23 cellular contexts compared by ENCODE assay signal in the genomic region with DNA sequence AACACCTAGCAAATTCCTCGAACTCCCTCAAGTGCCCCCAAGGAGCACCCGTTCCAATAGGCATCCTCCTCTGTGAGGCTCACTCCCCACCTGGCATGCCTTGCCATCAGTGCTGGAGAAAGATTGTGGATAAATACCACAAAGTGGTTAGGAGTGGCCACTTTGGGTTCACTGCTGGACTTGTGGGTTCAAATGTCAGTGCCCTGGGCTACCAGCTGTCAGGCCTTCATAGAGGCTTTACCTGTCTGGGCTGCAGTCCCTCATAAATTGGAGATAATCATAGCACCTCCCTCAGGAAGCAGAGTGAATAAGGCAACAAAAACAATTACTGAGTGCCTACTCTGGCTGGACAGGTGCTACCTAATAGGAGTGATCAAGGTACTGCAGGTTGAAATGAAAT. TPM values are rescaled to one million over a fixed set of nuclear protein-coding genes. Genes with fewer than 3 reads are reported as not detected.
DNase-seq lines count a peak whose midpoint lies in the region; ATAC-seq and TF ChIP-seq lines count a peak whose summit lies in the region.
"Had no signal": no experiment of that assay in that cellular context is flagged by ENCODE, and none has a peak within 500 bp of the region (broad histone marks: within the 10 kb centered on the region; RNA-seq: fewer than 3 reads in every experiment).

No MANE protein-coding gene starts in this region.

- no peak overlapping the region for H3K4me3 Mint-ChIP-seq in H9
- H3K4me3 Mint-ChIP-seq: activated CD8-positive, alpha-beta T cell treated with anti-CD3 and anti-CD28 coated beads, Interleukin-2, amount 10 ng/mL, durations not matched to agents 7 days and 5 days; activated T-cell treated with anti-CD3 and anti-CD28 coated beads, Interleukin-2, amount 50 U/mL, for 4 hours; HFFc6 had no signal

- H4K5ac ChIP-seq in H9 (ENCODE audit: insufficient read length, low read depth, low read length) = no peak overlapping the region

- no peaks in the 10 kb centered on the region for H3K36me3 ChIP-seq in liver (ENCODE audit: control insufficient read depth in 4 of 4, insufficient read depth in 3 of 4, low read depth in 1 of 4, low read length in 3 of 4)
- H3K36me3 ChIP-seq: BE2C, Peyer's patch, vagina had no signal

- no peak for TF ChIP-seq CTCF in liver (IDR thresholded peaks at IDR 0.05; ENCODE audit: low read depth, low read length, missing input control)
- TF ChIP-seq CTCF in H9 (conservative IDR thresholded peaks at IDR 0.05) = no peak; the same call in 2 of the 3 replicates

- no peak overlapping the region for H3K14ac ChIP-seq in H9 (ENCODE audit: insufficient read depth, low read length)

- H3K36me3 Mint-ChIP-seq in H9 (ENCODE audit: insufficient read depth in 1 of 3, low read depth in 3 of 3) = no peaks in the 10 kb centered on the region
- H3K36me3 Mint-ChIP-seq: WTC11 had no signal

- TF ChIP-seq RAD21 in liver (IDR thresholded peaks at IDR 0.05) = peak; percentile 27 to 52

- no peak overlapping the region for H3K4me2 ChIP-seq in H9 (ENCODE audit: insufficient read depth, insufficient read length, low read length)

- DNase-seq in NCI-H1092 treated with DMSO at 0.1 percent for 48 hours (lab: John Stamatoyannopoulos, UW) = peak; percentile 19
- no peak for DNase-seq in NCI-H1092 (lab: John Stamatoyannopoulos, UW)
- DNase-seq in NCI-H146 (lab: John Stamatoyannopoulos, UW) = peak; percentile 38
- DNase-seq in NCI-H774 (lab: John Stamatoyannopoulos, UW) = peak; percentile 48
- DNase-seq in H9 = no peak
- DNase-seq: activated CD8-positive, alpha-beta T cell treated with anti-CD3 and anti-CD28 coated beads, Interleukin-2, amount 10 ng/mL, durations not matched to agents 7 days and 5 days; activated naive CD4-positive, alpha-beta T cell treated with anti-CD3 and anti-CD28 coated beads, Interleukin-2, amount 50 U/mL, for 16 hours; activated T-cell treated with anti-CD3 and anti-CD28 coated beads, Interleukin-2, amount 50 U/mL, for 4 hours; aorta; BE2C; GF-D8; HFFc6; left ventricle myocardium superior; NCI-H1105; nucleus accumbens; Peyer's patch; substantia nigra had no signal

- H3K79me1 ChIP-seq in H9 (ENCODE audit: insufficient read depth, low read depth, low read length, poor library complexity, severe bottlenecking) = no peaks in the 10 kb centered on the region

- H3T11ph ChIP-seq in H9 (ENCODE audit: low read length) = no peak overlapping the region

- no peak overlapping the region for H2AFZ ChIP-seq in H9 (ENCODE audit: low read length)

- H2AK5ac ChIP-seq in H9 (ENCODE audit: insufficient read length, low read length) = no peak overlapping the region

- H2BK5ac ChIP-seq in H9 (ENCODE audit: insufficient read length, low read length) = no peak overlapping the region

- no peak for ATAC-seq in GM21825 (IDR thresholded peaks at IDR 0.05; ENCODE audit: unreplicated experiment)
- ATAC-seq in GM19455 (IDR thresholded peaks at IDR 0.05; ENCODE audit: unreplicated experiment) = no peak
- ATAC-seq: activated CD8-positive, alpha-beta T cell treated with anti-CD3 and anti-CD28 coated beads, Interleukin-2, amount 10 ng/mL, durations not matched to agents 7 days and 5 days; activated T-cell treated with anti-CD3 and anti-CD28 coated beads, Interleukin-2, amount 50 U/mL, for 4 hours; left ventricle myocardium superior; WTC11 had no signal

- no peak overlapping the region for H3K9ac ChIP-seq in liver (ENCODE audit: low read depth in 1 of 2, low read length in 2 of 2)
- H3K9ac ChIP-seq in H9 (ENCODE audit: extremely low read depth, insufficient read length, low read length) = no peak overlapping the region

- no peak overlapping the region for H3K27ac ChIP-seq in liver (ENCODE audit: low read depth in 1 of 2, low read length in 2 of 2)
- no peak overlapping the region for H3K27ac ChIP-seq in H9 (ENCODE audit: insufficient read length, low read depth, low read length)
- H3K27ac ChIP-seq: Peyer's patch, vagina had no signal

- H3K56ac ChIP-seq in H9 (ENCODE audit: insufficient read length, low read depth, low read length) = no peak overlapping the region

- H3K9me3 Mint-ChIP-seq in H9 = no peaks in the 10 kb centered on the region

- H3K4me1 ChIP-seq in liver (ENCODE audit: control insufficient read depth in 4 of 4, insufficient read depth in 4 of 4, low read length in 3 of 4) (peaks cover 0 to 16% (median 8%) of the 10 kb centered on the region in 4 donors), H9 (ENCODE audit: insufficient read depth, low read length) (no peaks in the 10 kb centered on the region)
- H3K4me1 ChIP-seq: BE2C had no signal

- H3K27me3 ChIP-seq in liver (ENCODE audit: control insufficient read depth in 4 of 4, insufficient read depth in 4 of 4, low read length in 3 of 4) (no peaks in the 10 kb centered on the region), H9 (ENCODE audit: insufficient read depth, low read length) (peaks cover 6% of the 10 kb centered on the region; the same call in 1 of the 2 replicates)
- H3K27me3 ChIP-seq: Peyer's patch, vagina had no signal

- no peaks in the 10 kb centered on the region for H3K9me3 ChIP-seq in liver (ENCODE audit: control insufficient read depth in 4 of 4, low read length in 3 of 4)
- H3K9me3 ChIP-seq in H9 (ENCODE audit: control insufficient read depth, low read depth, low read length) = no peaks in the 10 kb centered on the region
- H3K9me3 ChIP-seq: BE2C, Peyer's patch, vagina had no signal

- H4K91ac ChIP-seq in H9 (ENCODE audit: insufficient read length, low read depth, low read length) = no peak overlapping the region

- H3K79me2 ChIP-seq in H9 (ENCODE audit: insufficient read depth, low read length) = no peaks in the 10 kb centered on the region

- H3K18ac ChIP-seq in H9 (ENCODE audit: insufficient read length, low read depth, low read length) = no peak overlapping the region

- peaks cover 25% of the 10 kb centered on the region for H3K27me3 Mint-ChIP-seq in H9 (ENCODE audit: low read depth)

- H3K4me1 Mint-ChIP-seq in H9 = peaks cover 4% of the 10 kb centered on the region in 2 experiments

- no peak overlapping the region for H4K8ac ChIP-seq in H9 (replicated peaks; ENCODE audit: insufficient read length, low read depth, low read length)

- no peak overlapping the region for H3K4ac ChIP-seq in H9 (ENCODE audit: low read depth, low read length)

- H3K4me3 ChIP-seq in liver (ENCODE audit: low read depth in 1 of 3, low read length in 3 of 3) = no peak overlapping the region
- H3K4me3 ChIP-seq: Peyer's patch, vagina had no signal

- H2BK15ac ChIP-seq in H9 (ENCODE audit: low read depth, low read length) = no peak overlapping the region

- H3K23ac ChIP-seq in H9 (ENCODE audit: insufficient read length, low read depth, low read length) = no peak overlapping the region

- no peak overlapping the region for H2BK12ac ChIP-seq in H9 (ENCODE audit: insufficient read length, low read depth, low read length)

- no peak overlapping the region for H2BK20ac ChIP-seq in H9 (ENCODE audit: low read depth, low read length, poor library complexity, severe bottlenecking)

- no peaks in the 10 kb centered on the region for H4K20me1 ChIP-seq in H9 (ENCODE audit: control insufficient read depth, insufficient read depth, insufficient read length)

- no peak overlapping the region for H3K27ac Mint-ChIP-seq in H9
- H3K27ac Mint-ChIP-seq: activated CD8-positive, alpha-beta T cell treated with anti-CD3 and anti-CD28 coated beads, Interleukin-2, amount 10 ng/mL, durations not matched to agents 7 days and 5 days; HFFc6; WTC11 had no signal

- 84% methylated on average over 2 of the region's 2 CpGs for WGBS in liver
- no CpG with 5 or more reads among the region's 2 CpGs for WGBS in H9 (ENCODE audit: extremely low coverage, insufficient read length, low lambda C conversion rate)

- peaks cover 12% of the 10 kb centered on the region for H3K23me2 ChIP-seq in H9 (ENCODE audit: insufficient read length, low read depth, low read length, poor library complexity, severe bottlenecking)

- no peak overlapping the region for H2BK120ac ChIP-seq in H9 (ENCODE audit: low read depth, low read length, poor library complexity, severe bottlenecking)

TF ChIP-seq in liver, 16 proteins besides CTCF, POLR2A, EP300 and RAD21:
- TF ChIP-seq NR2F2 (IDR thresholded peaks at IDR 0.05) (no peak), RXRA (IDR thresholded peaks at IDR 0.05) (no peak), HNF4A (conservative IDR thresholded peaks at IDR 0.05) (no peak), JUND (IDR thresholded peaks at IDR 0.05) (no peak), ZBTB33 (IDR thresholded peaks at IDR 0.05) (no peak), FOXA2 (IDR thresholded peaks at IDR 0.05) (no peak), GABPA (IDR thresholded peaks at IDR 0.05 in 1 of 2, conservative IDR thresholded peaks at IDR 0.05 in 1 of 2) (no peak), SP1 (IDR thresholded peaks at IDR 0.05) (no peak), FOXA1 (IDR thresholded peaks at IDR 0.05) (no peak), ATF3 (IDR thresholded peaks at IDR 0.05) (no peak)

RNA-seq across cellular contexts. Expression of gene SYT17, which starts 1.5 kb away (rescaled TPM):
- total RNA-seq in liver (1 to 10 TPM; 2.5 to 4.9 TPM), H9 (2021) (2.6 and 3.0 TPM in 2 replicates)
- polyA plus RNA-seq in liver = 1 to 10 TPM; 6.1 to 7.7 TPM
- total RNA-seq: activated CD8-positive, alpha-beta T cell treated with anti-CD3 and anti-CD28 coated beads, Interleukin-2, amount 10 ng/mL, durations not matched to agents 7 days and 5 days; HFFc6; T-helper 2 cell treated with Interferon-gamma antibody and Interleukin-4, amounts not matched to agents 100 ng/mL and 5 ng/mL, for 36 hours had no signal

RNA-seq across cellular contexts. Expression of gene ITPRIPL2, which starts 52.7 kb away (rescaled TPM):
- total RNA-seq in liver (10 to 100 TPM in 1 of 2 donors, 1 to 10 TPM in 1; 5.6 to 14.3 TPM), H9 (2021) (8.8 and 9.1 TPM in 2 replicates)
- polyA plus RNA-seq in liver = 1 to 10 TPM; 2.2 to 5.4 TPM

Comparison
In these comparisons a context has a peak if more than half of its experiments do, and no peak if none do; other contexts are left out.
1. DNase-seq: peak in NCI-H1092 treated with DMSO at 0.1 percent for 48 hours (single experiment), NCI-H146 (single experiment) and NCI-H774 (single experiment); none in NCI-H1092 (single experiment) and H9 (single experiment).